In the genomic region with DNA sequence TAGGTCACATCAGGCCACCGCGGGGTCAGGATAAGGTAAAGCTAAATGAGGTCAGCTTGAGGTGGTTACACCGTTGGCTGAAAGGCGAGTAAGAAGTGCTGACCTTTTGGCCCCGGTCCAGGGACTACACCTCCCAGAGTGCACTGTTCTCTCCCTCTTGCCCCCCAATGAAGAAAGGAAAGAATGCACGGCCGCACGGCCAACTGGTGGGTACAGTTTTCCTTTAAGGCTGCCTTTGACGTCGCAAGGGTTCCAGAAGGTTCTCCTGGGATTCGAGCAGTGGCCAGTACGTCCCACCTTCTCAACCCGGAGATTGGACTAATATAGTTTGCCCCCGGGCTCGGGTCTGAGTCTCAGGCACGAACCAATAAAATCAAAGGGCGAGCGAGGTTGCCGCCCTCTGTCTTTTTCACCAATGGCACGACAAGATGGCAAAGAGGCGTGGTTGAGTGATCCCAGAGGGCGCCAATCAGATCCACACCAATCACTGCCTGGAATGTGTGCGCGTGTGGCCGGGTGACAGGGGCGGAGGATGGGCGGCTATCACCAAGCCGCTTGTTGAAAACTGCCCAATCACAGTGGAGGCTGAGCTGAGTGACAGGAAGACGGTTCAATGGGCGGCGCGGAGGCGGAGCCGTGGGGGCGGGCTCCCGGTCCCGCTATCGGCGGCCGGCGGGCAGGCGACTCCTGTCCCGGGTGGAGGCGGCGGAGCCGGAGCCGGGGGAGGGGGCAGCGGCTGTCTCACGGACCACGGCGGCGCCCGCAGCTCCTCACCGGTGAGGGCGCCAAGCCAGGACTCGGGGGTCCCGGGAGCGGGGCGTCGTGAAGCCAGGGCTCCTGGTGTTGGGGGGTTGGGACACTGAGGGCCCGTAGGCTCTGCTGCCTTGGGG, we compare ENCODE assay signal across 8 cellular contexts. TPM values are rescaled to one million over a fixed set of nuclear protein-coding genes. Genes with fewer than 3 reads are reported as not detected.
DNase-seq lines count a peak whose midpoint lies in the region; ATAC-seq, FAIRE-seq and TF ChIP-seq lines count a peak whose summit lies in the region.

TSS of gene DNAJB5 (plus strand) at position 690 of the 890 bp plus-strand sequence. CDS start 886 bp downstream, outside the sequence.

- no peaks in the 10 kb centered on the region for H3K27me3 ChIP-seq in RWPE2 (ENCODE audit: insufficient read depth, poor library complexity, severe bottlenecking)

- H3K4me3 Mint-ChIP-seq in naive thymus-derived CD8-positive, alpha-beta T cell: peak within 1 kb of the TSS; percentile 88 to 99 (median 96)
- H3K4me3 Mint-ChIP-seq in stimulated activated naive B cell treated with anti-CD40 and anti-IgM and Interleukin-4, amounts not matched to agents 10 μg/mL and 1 μg/mL and 100 μg/mL, for 72 hours: peak within 1 kb of the TSS; percentile 89 to 91

- H3K9me3 Mint-ChIP-seq in naive thymus-derived CD8-positive, alpha-beta T cell: no peaks in the 10 kb centered on the region
- no peaks in the 10 kb centered on the region for H3K9me3 Mint-ChIP-seq in stimulated activated naive B cell treated with anti-CD40 and anti-IgM and Interleukin-4, amounts not matched to agents 10 μg/mL and 1 μg/mL and 100 μg/mL, for 72 hours

- H3K4me3 ChIP-seq in RWPE2 (ENCODE audit: severe bottlenecking): peak within 1 kb of the TSS; percentile 49

- POLR2A ChIA-PET in naive thymus-derived CD8-positive, alpha-beta T cell (lab: Charles Lee): interaction anchor here (0.7 to 1.7 kb wide), 4 partner anchors 24 to 107 kb away, joined by 3 to 4 read pairs (median 4); partner anchors contain the start of gene PIGO

- H3K4me1 Mint-ChIP-seq in naive thymus-derived CD8-positive, alpha-beta T cell: peaks cover 29 to 66% (median 57%) of the 10 kb centered on the region in 4 donors
- H3K4me1 Mint-ChIP-seq in stimulated activated naive B cell treated with anti-CD40 and anti-IgM and Interleukin-4, amounts not matched to agents 10 μg/mL and 1 μg/mL and 100 μg/mL, for 72 hours: peaks cover 69 to 86% of the 10 kb centered on the region in 2 donors

- H3K27ac Mint-ChIP-seq in naive thymus-derived CD8-positive, alpha-beta T cell: peak within 1 kb of the TSS; percentile 87 to 96 (median 94)
- H3K27ac Mint-ChIP-seq in stimulated activated naive B cell treated with anti-CD40 and anti-IgM and Interleukin-4, amounts not matched to agents 10 μg/mL and 1 μg/mL and 100 μg/mL, for 72 hours: peak within 1 kb of the TSS; percentile 94

- no peak for TF ChIP-seq CTCF in RWPE2 (IDR thresholded peaks at IDR 0.05; ENCODE audit: poor library complexity, severe bottlenecking)

- FAIRE-seq in H54 (lab: Jason Lieb, UNC): peak; percentile 71

- peak; percentile 100 for DNase-seq in ELF-1 (ENCODE audit: low read depth, low spot score)
- DNase-seq in H54 (ENCODE audit: insufficient read length, low spot score): peak; percentile 92
- peak; percentile 98 for DNase-seq in LoVo (ENCODE audit: low spot score)
- DNase-seq in RWPE2 (ENCODE audit: low spot score): peak; percentile 98
- peak; percentile 96 for DNase-seq in activated effector memory CD4-positive, alpha-beta T cell treated with Interleukin-2 at 50 U/mL for 16 hours
- peak; percentile 100 for DNase-seq in fibroblast of peridontal ligament (ENCODE audit: extremely low read depth)
- DNase-seq in naive thymus-derived CD8-positive, alpha-beta T cell: peak; percentile 91 to 99 (median 97)
- DNase-seq in stimulated activated naive B cell treated with anti-CD40 and anti-IgM and Interleukin-4, amounts not matched to agents 10 μg/mL and 1 μg/mL and 100 μg/mL, for 72 hours: peak; percentile 99

- H3K36me3 ChIP-seq in RWPE2 (ENCODE audit: low read depth): no peaks in the 10 kb centered on the region

- H3K27me3 Mint-ChIP-seq in naive thymus-derived CD8-positive, alpha-beta T cell: peaks cover 0 to 2% (median 0%) of the 10 kb centered on the region in 5 donors
- H3K27me3 Mint-ChIP-seq in stimulated activated naive B cell treated with anti-CD40 and anti-IgM and Interleukin-4, amounts not matched to agents 10 μg/mL and 1 μg/mL and 100 μg/mL, for 72 hours: no peaks in the 10 kb centered on the region

- H3K36me3 Mint-ChIP-seq in naive thymus-derived CD8-positive, alpha-beta T cell: no peaks in the 10 kb centered on the region
- H3K36me3 Mint-ChIP-seq in stimulated activated naive B cell treated with anti-CD40 and anti-IgM and Interleukin-4, amounts not matched to agents 10 μg/mL and 1 μg/mL and 100 μg/mL, for 72 hours: peaks cover 0 to 16% of the 10 kb centered on the region in 2 donors

- H3K27ac ChIP-seq in RWPE2 (ENCODE audit: poor library complexity, severe bottlenecking): peak within 1 kb of the TSS; percentile 83

- peak; percentile 89 for ATAC-seq in RWPE2 (ENCODE audit: low read depth)
- peak; percentile 93 to 94 for ATAC-seq in naive thymus-derived CD8-positive, alpha-beta T cell
- peak; percentile 83 to 92 for ATAC-seq in stimulated activated naive B cell treated with anti-CD40 and anti-IgM and Interleukin-4, amounts not matched to agents 10 μg/mL and 1 μg/mL and 100 μg/mL, for 72 hours (replicated peaks)

- H3K9me3 ChIP-seq in RWPE2 (ENCODE audit: severe bottlenecking): no peaks in the 10 kb centered on the region

- peaks cover 42% of the 10 kb centered on the region for H3K4me1 ChIP-seq in RWPE2 (ENCODE audit: insufficient read depth, poor library complexity, severe bottlenecking)

- 0 out of 2 replicates have a peak, but pooled peaks have one; percentile 37 for TF ChIP-seq POLR2A in H54 (IDR thresholded peaks at IDR 0.05; ENCODE audit: low read depth, low read length)

RNA-seq across cellular contexts. Expression of gene DNAJB5, which starts in this region (rescaled TPM):
- total RNA-seq in naive thymus-derived CD8-positive, alpha-beta T cell: 1 to 10 TPM; 1.9 to 2.0 TPM
- polyA plus RNA-seq in naive thymus-derived CD8-positive, alpha-beta T cell: 1 to 10 TPM in 2 of 3 donors, under 1 TPM in 1; 0.47 to 2.0 (median 1.8) TPM

Comparison
In these comparisons a context has a peak if more than half of its experiments do, and no peak if none do; other contexts are left out.
1. Peak in every context shown above with its lines: DNase-seq, ATAC-seq, H3K4me3 ChIP-seq and H3K27ac ChIP-seq.